Comparison of ENCODE assay signal across 1 cellular context in genomic region chr9:757246-757881, GRCh38.
TF ChIP-seq lines count a peak whose summit lies in the region.

No MANE protein-coding gene starts in this region.

TF ChIP-seq in HCT116, 20 proteins besides CTCF, POLR2A, EP300 and RAD21 (continued from another document):
- TF ChIP-seq ZBTB33 (IDR thresholded peaks at IDR 0.05; ENCODE audit: extremely low read depth, insufficient replicate concordance, low read length) (no peak), TCF7L2 (IDR thresholded peaks at IDR 0.05; ENCODE audit: borderline replicate concordance, extremely low read depth, insufficient read depth, insufficient read length) (no peak)
